Comparison of ENCODE assay signal across 8 cellular contexts in genomic region chr17:27892542-27892865, GRCh38. TPM values are rescaled to one million over a fixed set of nuclear protein-coding genes. Genes with fewer than 3 reads are reported as not detected.
DNase-seq lines count a peak whose midpoint lies in the region; ATAC-seq, FAIRE-seq and TF ChIP-seq lines count a peak whose summit lies in the region.

No MANE protein-coding gene starts in this region.

- DNase-seq in GM12891 (ENCODE audit: insufficient read length, low spot score) (no peak), glutamatergic neuron (no peak), gastrocnemius medialis (no peak), NCI-H2107 (lab: John Stamatoyannopoulos, UW) (no peak), germinal center (ENCODE audit: low spot score) (no peak), NCI-H1105 treated with DMSO at 0.1 percent for 48 hours (lab: John Stamatoyannopoulos, UW) (no peak)
- no peak for DNase-seq in effector CD8-positive, alpha-beta T cell (lab: John Stamatoyannopoulos, UW)

- peak overlapping the region; percentile 84 to 88 (median 86) for H3K27ac ChIP-seq in gastrocnemius medialis

- H3K27me3 Mint-ChIP-seq in glutamatergic neuron (ENCODE audit: unreplicated experiment): peaks cover 2% of the 10 kb centered on the region

- no peak for TF ChIP-seq POLR2A in GM12891 (IDR thresholded peaks at IDR 0.05; ENCODE audit: low read depth, low read length)
- no peak for TF ChIP-seq POLR2A in gastrocnemius medialis (IDR thresholded peaks at IDR 0.05)

- in situ Hi-C loops in gastrocnemius medialis (cut with MboI; ENCODE audit: low sequenced_read_pairs in 4 of 4): loop anchor here (10.0 to 25.0 kb wide), 4 partner anchors 88 to 530 kb away; partner anchors contain the start of gene NOS2 (in 3 of the 4)

- no peaks in the 10 kb centered on the region for H3K9me3 ChIP-seq in gastrocnemius medialis

- no peaks in the 10 kb centered on the region for H3K36me3 Mint-ChIP-seq in glutamatergic neuron (ENCODE audit: unreplicated experiment)

- TF ChIP-seq CTCF in WI38 (IDR thresholded peaks at IDR 0.05; ENCODE audit: low read depth, low read length) (no peak), glutamatergic neuron (IDR thresholded peaks at IDR 0.05; ENCODE audit: partially characterized antibody, unreplicated experiment) (no peak), gastrocnemius medialis (IDR thresholded peaks at IDR 0.05 in 4 of 5, conservative IDR thresholded peaks at IDR 0.05 in 1 of 5) (no peak)

- peaks cover 6 to 7% of the 10 kb centered on the region in 2 donors for H3K4me1 ChIP-seq in gastrocnemius medialis

- intact Hi-C loops in gastrocnemius medialis (cut with DNase I; ENCODE audit: low total_unique reads): loop anchor here (2.0 to 10.0 kb wide), 3 partner anchors 148 to 442 kb away; partner anchors contain the start of genes IFT20 and TNFAIP1

- H3K4me3 Mint-ChIP-seq in glutamatergic neuron (ENCODE audit: unreplicated experiment): peak overlapping the region; percentile 86

- peaks cover 1% of the 10 kb centered on the region for H3K9me3 Mint-ChIP-seq in glutamatergic neuron (ENCODE audit: unreplicated experiment)

- no peaks in the 10 kb centered on the region for H3K36me3 ChIP-seq in gastrocnemius medialis

- ATAC-seq in gastrocnemius medialis: no peak

- peak overlapping the region; percentile 69 for H3K27ac Mint-ChIP-seq in glutamatergic neuron (ENCODE audit: unreplicated experiment)

- H3K27me3 ChIP-seq in gastrocnemius medialis: no peaks in the 10 kb centered on the region

- FAIRE-seq in GM12891 (lab: Jason Lieb, UNC): peak; percentile 31

- H3K4me1 Mint-ChIP-seq in glutamatergic neuron (ENCODE audit: low read depth, unreplicated experiment): peaks cover 23% of the 10 kb centered on the region

- H3K4me3 ChIP-seq in WI38 (ENCODE audit: low read depth, low read length) (peak overlapping the region; percentile 65), gastrocnemius medialis (peak overlapping the region; percentile 66 to 91 (median 85))

TF ChIP-seq in GM12891, 5 proteins besides CTCF, POLR2A, EP300 and RAD21:
- TF ChIP-seq PAX5 (IDR thresholded peaks at IDR 0.05; ENCODE audit: insufficient read depth, low read length, severe bottlenecking) (no peak), TAF1 (IDR thresholded peaks at IDR 0.05; ENCODE audit: low read depth, low read length) (no peak), POU2F2 (IDR thresholded peaks at IDR 0.05; ENCODE audit: low read depth, low read length) (no peak), POLR2AphosphoS5 (IDR thresholded peaks at IDR 0.05; ENCODE audit: low read depth, low read length) (no peak), SPI1 (IDR thresholded peaks at IDR 0.05; ENCODE audit: low read depth, low read length) (no peak)

RNA-seq across cellular contexts. Expression of gene LYRM9, which starts 0.7 kb away (rescaled TPM):
- 13.2 TPM for polyA plus RNA-seq in GM12891 (2012; ENCODE audit: low read depth, missing spikeins)
- total RNA-seq in glutamatergic neuron (ENCODE audit: unreplicated experiment) (10.6 TPM), gastrocnemius medialis (10 to 100 TPM in 2 of 4 donors, 1 to 10 TPM in 2; 5.9 to 37.2 (median 9.6) TPM)
